In genomic region chr7:111529507-111530355, GRCh38 we compare ENCODE assay signal across 1 cellular context.
TF ChIP-seq lines count a peak whose summit lies in the region.

No MANE protein-coding gene starts in this region.

TF ChIP-seq in K562, 482 proteins besides CTCF, POLR2A, EP300 and RAD21:
- TF ChIP-seq MCM2 (IDR thresholded peaks at IDR 0.05; ENCODE audit: low read depth) (no peak), NRF1 (conservative IDR thresholded peaks at IDR 0.05 in 1 of 2, IDR thresholded peaks at IDR 0.05 in 1 of 2) (0 out of 4 replicates have a peak, but pooled peaks of 1 of the 2 experiments have one; percentile 6), MAFF (IDR thresholded peaks at IDR 0.05; ENCODE audit: low read length) (0 out of 2 replicates have a peak, but pooled peaks have one; percentile 20), SLC30A9 (CRISPR knock-in tag; IDR thresholded peaks at IDR 0.05) (no peak), MAFG (tag; conservative IDR thresholded peaks at IDR 0.05) (peak; percentile 21; the same call in 1 of the 2 replicates), NFIC (IDR thresholded peaks at IDR 0.05) (no peak), KLF6 (CRISPR knock-in tag; IDR thresholded peaks at IDR 0.05; ENCODE audit: borderline replicate concordance) (no peak), TEAD2 (tag; IDR thresholded peaks at IDR 0.05) (no peak), FOXJ2 (tag; IDR thresholded peaks at IDR 0.05) (0 out of 2 replicates have a peak, but pooled peaks have one; percentile 16), ZNF316 (IDR thresholded peaks at IDR 0.05) (peak; percentile 64), COPS2 (conservative IDR thresholded peaks at IDR 0.05) (no peak), C11orf30 (IDR thresholded peaks at IDR 0.05; ENCODE audit: low read depth) (0 out of 2 replicates have a peak, but pooled peaks have one; percentile 35), ZNF76 (CRISPR knock-in tag; IDR thresholded peaks at IDR 0.05; ENCODE audit: borderline replicate concordance) (no peak)
- TF ChIP-seq, protein P1, sequence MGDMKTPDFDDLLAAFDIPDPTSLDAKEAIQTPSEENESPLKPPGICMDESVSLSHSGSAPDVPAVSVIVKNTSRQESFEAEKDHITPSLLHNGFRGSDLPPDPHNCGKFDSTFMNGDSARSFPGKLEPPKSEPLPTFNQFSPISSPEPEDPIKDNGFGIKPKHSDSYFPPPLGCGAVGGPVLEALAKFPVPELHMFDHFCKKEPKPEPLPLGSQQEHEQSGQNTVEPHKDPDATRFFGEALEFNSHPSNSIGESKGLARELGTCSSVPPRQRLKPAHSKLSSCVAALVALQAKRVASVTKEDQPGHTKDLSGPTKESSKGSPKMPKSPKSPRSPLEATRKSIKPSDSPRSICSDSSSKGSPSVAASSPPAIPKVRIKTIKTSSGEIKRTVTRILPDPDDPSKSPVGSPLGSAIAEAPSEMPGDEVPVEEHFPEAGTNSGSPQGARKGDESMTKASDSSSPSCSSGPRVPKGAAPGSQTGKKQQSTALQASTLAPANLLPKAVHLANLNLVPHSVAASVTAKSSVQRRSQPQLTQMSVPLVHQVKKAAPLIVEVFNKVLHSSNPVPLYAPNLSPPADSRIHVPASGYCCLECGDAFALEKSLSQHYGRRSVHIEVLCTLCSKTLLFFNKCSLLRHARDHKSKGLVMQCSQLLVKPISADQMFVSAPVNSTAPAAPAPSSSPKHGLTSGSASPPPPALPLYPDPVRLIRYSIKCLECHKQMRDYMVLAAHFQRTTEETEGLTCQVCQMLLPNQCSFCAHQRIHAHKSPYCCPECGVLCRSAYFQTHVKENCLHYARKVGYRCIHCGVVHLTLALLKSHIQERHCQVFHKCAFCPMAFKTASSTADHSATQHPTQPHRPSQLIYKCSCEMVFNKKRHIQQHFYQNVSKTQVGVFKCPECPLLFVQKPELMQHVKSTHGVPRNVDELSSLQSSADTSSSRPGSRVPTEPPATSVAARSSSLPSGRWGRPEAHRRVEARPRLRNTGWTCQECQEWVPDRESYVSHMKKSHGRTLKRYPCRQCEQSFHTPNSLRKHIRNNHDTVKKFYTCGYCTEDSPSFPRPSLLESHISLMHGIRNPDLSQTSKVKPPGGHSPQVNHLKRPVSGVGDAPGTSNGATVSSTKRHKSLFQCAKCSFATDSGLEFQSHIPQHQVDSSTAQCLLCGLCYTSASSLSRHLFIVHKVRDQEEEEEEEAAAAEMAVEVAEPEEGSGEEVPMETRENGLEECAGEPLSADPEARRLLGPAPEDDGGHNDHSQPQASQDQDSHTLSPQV (IDR thresholded peaks at IDR 0.05), result no peak
